20 cellular contexts compared by ENCODE assay signal in genomic region chr2:174786066-174786725, GRCh38. TPM values are rescaled to one million over a fixed set of nuclear protein-coding genes. Genes with fewer than 3 reads are reported as not detected.
A peak's percentile ranks its signal among the peaks of the same experiment; 100 is the strongest.
DNase-seq lines count a peak whose midpoint lies in the region; ATAC-seq, FAIRE-seq and TF ChIP-seq lines count a peak whose summit lies in the region.
"Had no signal": no experiment of that assay in that cellular context is flagged by ENCODE, and none has a peak within 500 bp of the region (broad histone marks: within the 10 kb centered on the region; RNA-seq: fewer than 3 reads in every experiment).

No MANE protein-coding gene starts in this region.

- no peaks in the 10 kb centered on the region for H3K27me3 ChIP-seq in HUES64 (ENCODE audit: insufficient read depth, low read length)
- no peaks in the 10 kb centered on the region for H3K27me3 ChIP-seq in mammary epithelial cell (ENCODE audit: insufficient read depth, low read length)
- H3K27me3 ChIP-seq in neural progenitor cell: no peaks in the 10 kb centered on the region
- peaks cover 2 to 24% of the 10 kb centered on the region in 2 experiments; a peak in 4 of 5 replicates for H3K27me3 ChIP-seq in HepG2 (ENCODE audit: control insufficient read depth in 1 of 2, insufficient read depth in 2 of 2, low read length in 2 of 2)
- H3K27me3 ChIP-seq: left lung had no signal

- H4K20me1 ChIP-seq in mammary epithelial cell (ENCODE audit: insufficient read depth, low read length) (no peaks in the 10 kb centered on the region), neural progenitor cell (ENCODE audit: low read depth) (no peaks in the 10 kb centered on the region), HepG2 (ENCODE audit: insufficient read depth, low read length) (no peaks in the 10 kb centered on the region)

- H3K9ac ChIP-seq in HUES64 (ENCODE audit: low read depth, low read length) (no peak overlapping the region), mammary epithelial cell (ENCODE audit: insufficient read depth, low read length) (no peak overlapping the region), neural progenitor cell (no peak overlapping the region), HepG2 (ENCODE audit: insufficient read depth, low read depth, low read length) (no peak overlapping the region)

- H2AFZ ChIP-seq in mammary epithelial cell (ENCODE audit: low read depth, low read length) (peak overlapping the region; percentile 32), neural progenitor cell (replicated peaks) (no peak overlapping the region), HepG2 (ENCODE audit: low read length) (no peak overlapping the region)

- no peak for ATAC-seq in HepG2
- ATAC-seq: left lung, T-helper 17 cell had no signal

- H3K4me1 ChIP-seq in HUES64 (ENCODE audit: insufficient read depth, low read length): peaks cover 39% of the 10 kb centered on the region
- no peaks in the 10 kb centered on the region for H3K4me1 ChIP-seq in mammary epithelial cell (ENCODE audit: insufficient read depth, low read length)
- H3K4me1 ChIP-seq in neural progenitor cell: peaks cover 23% of the 10 kb centered on the region
- H3K4me1 ChIP-seq in HepG2 (ENCODE audit: insufficient read depth, low read length): no peaks in the 10 kb centered on the region
- H3K4me1 ChIP-seq: left lung had no signal

- peaks cover 7% of the 10 kb centered on the region for H3K9me3 Mint-ChIP-seq in neural progenitor cell
- H3K9me3 Mint-ChIP-seq: activated CD4-positive, alpha-beta memory T cell treated with anti-CD3 and anti-CD28 coated beads for 36 hours had no signal

- H3K4me3 Mint-ChIP-seq in neural progenitor cell: no peak overlapping the region
- H3K4me3 Mint-ChIP-seq: activated CD4-positive, alpha-beta memory T cell treated with anti-CD3 and anti-CD28 coated beads for 36 hours; B cell; T-helper 17 cell had no signal

- no peaks in the 10 kb centered on the region for H3K79me2 ChIP-seq in mammary epithelial cell (ENCODE audit: insufficient read depth, low read length)
- no peaks in the 10 kb centered on the region for H3K79me2 ChIP-seq in neural progenitor cell (ENCODE audit: low read depth)
- H3K79me2 ChIP-seq in HepG2 (ENCODE audit: insufficient read depth, low read length): no peaks in the 10 kb centered on the region

- in situ Hi-C loops in mammary epithelial cell (cut with MboI; ENCODE audit: low sequenced_read_pairs in 2 of 2): no loop called here
- in situ Hi-C loops in HepG2 (cut with HindIII; ENCODE audit: extremely low pct_ligation_motif_present, low pct_unique_long_range_greater_than_20kb): no loop called here

- H3F3A ChIP-seq in neural progenitor cell (ENCODE audit: low read depth): peaks cover 31% of the 10 kb centered on the region

- H3K4me2 ChIP-seq in mammary epithelial cell (ENCODE audit: insufficient read depth, low read depth, low read length) (no peak overlapping the region), neural progenitor cell (no peak overlapping the region), HepG2 (ENCODE audit: low read depth, low read length) (no peak overlapping the region)

- DNase-seq in mammary epithelial cell: peak; percentile 23
- DNase-seq in fibroblast of the conjunctiva (ENCODE audit: low read depth): peak; percentile 30
- DNase-seq in NCI-H1092 treated with DMSO at 0.1 percent for 48 hours (lab: John Stamatoyannopoulos, UW): no peak
- no peak for DNase-seq in neural progenitor cell (ENCODE audit: low spot score)
- no peak for DNase-seq in HepG2 (ENCODE audit: low spot score)
- DNase-seq: activated CD4-positive, alpha-beta memory T cell treated with anti-CD3 and anti-CD28 coated beads for 36 hours; activated naive CD4-positive, alpha-beta T cell; aorta; left lung; NCI-H1105 treated with DMSO at 0.1 percent for 48 hours; NCI-H2107; NCI-H524; SHP77 treated with DMSO at 0.1 percent for 48 hours; T-helper 17 cell; tibial artery had no signal

- no peak for TF ChIP-seq CTCF in mammary epithelial cell (conservative IDR thresholded peaks at IDR 0.05 in 1 of 2, IDR thresholded peaks at IDR 0.05 in 1 of 2; ENCODE audit: extremely low read depth in 1 of 2, insufficient read depth in 1 of 2, low read depth in 1 of 2, low read length in 2 of 2)
- TF ChIP-seq CTCF in neural progenitor cell (IDR thresholded peaks at IDR 0.05): no peak
- TF ChIP-seq CTCF in HepG2 (CRISPR knock-in tag; IDR thresholded peaks at IDR 0.05): no peak

- H3K36me3 Mint-ChIP-seq in neural progenitor cell: peaks cover 4% of the 10 kb centered on the region
- H3K36me3 Mint-ChIP-seq: activated CD4-positive, alpha-beta memory T cell treated with anti-CD3 and anti-CD28 coated beads for 36 hours had no signal

- CTCF ChIA-PET in mammary epithelial cell (lab: Charles Lee; ENCODE audit: low non-redundant PET): no interaction called here
- CTCF ChIA-PET in HepG2 (lab: Yijun Ruan, JAX; ENCODE audit: low intra/inter-chr PET ratio, low total read pairs): no interaction called here

- BruUV-seq in mammary epithelial cell (replicated peaks; lab: Mats Ljungman, UMichigan) (no TSS peak), HepG2 (replicated peaks; lab: Mats Ljungman, UMichigan) (no TSS peak)

- no peaks in the 10 kb centered on the region for H3K36me3 ChIP-seq in HUES64 (ENCODE audit: insufficient read depth, low read length)
- H3K36me3 ChIP-seq in mammary epithelial cell (ENCODE audit: insufficient read depth, low read length): no peaks in the 10 kb centered on the region
- H3K36me3 ChIP-seq in neural progenitor cell: no peaks in the 10 kb centered on the region
- no peaks in the 10 kb centered on the region for H3K36me3 ChIP-seq in HepG2 (replicated peaks in 1 of 2; ENCODE audit: control insufficient read depth in 1 of 2, insufficient read depth in 2 of 2, low read length in 2 of 2)
- H3K36me3 ChIP-seq: left lung, tibial artery had no signal

- FAIRE-seq in HepG2 (lab: Jason Lieb, UNC): no peak
- FAIRE-seq: colon had no signal

- H3K9me3 ChIP-seq in HUES64 (ENCODE audit: insufficient read depth, low read depth, low read length) (no peaks in the 10 kb centered on the region), mammary epithelial cell (replicated peaks; ENCODE audit: insufficient read depth, low read length) (no peaks in the 10 kb centered on the region), neural progenitor cell (ENCODE audit: low read depth) (no peaks in the 10 kb centered on the region), HepG2 (ENCODE audit: low read length) (no peaks in the 10 kb centered on the region)
- H3K9me3 ChIP-seq: left lung, tibial artery had no signal

- peaks cover 35% of the 10 kb centered on the region for H3K4me1 Mint-ChIP-seq in neural progenitor cell
- H3K4me1 Mint-ChIP-seq: B cell had no signal

- WGBS in HUES64: 98% methylated on average over 8 of the region's 8 CpGs
- 36% methylated on average over 8 of the region's 8 CpGs for WGBS in mammary epithelial cell (ENCODE audit: low coverage, missing lambda C conversion rate)
- 14% methylated on average over 8 of the region's 8 CpGs for WGBS in HepG2 (ENCODE audit: low lambda C conversion rate)

- H3K4me3 ChIP-seq in HUES64 (ENCODE audit: low read length) (no peak overlapping the region), mammary epithelial cell (replicated peaks in 1 of 3; ENCODE audit: insufficient read depth in 1 of 3, low read depth in 2 of 3, low read length in 3 of 3) (no peak overlapping the region), neural progenitor cell (no peak overlapping the region), HepG2 (replicated peaks in 1 of 3; ENCODE audit: insufficient read depth in 1 of 3, low read depth in 2 of 3, low read length in 3 of 3) (no peak overlapping the region)
- H3K4me3 ChIP-seq: left lung, tibial artery had no signal

- dilution Hi-C loops in mammary epithelial cell (cut with HindIII; ENCODE audit: low sequenced_read_pairs): no loop called here

- no peak for TF ChIP-seq RAD21 in HepG2 (CRISPR knock-in tag; IDR thresholded peaks at IDR 0.05)

- peak overlapping the region; percentile 92; the same call in 1 of the 2 replicates for H3K27ac ChIP-seq in HUES64 (ENCODE audit: low read depth, low read length)
- H3K27ac ChIP-seq in mammary epithelial cell (ENCODE audit: insufficient read depth, low read depth, low read length): no peak overlapping the region
- peak overlapping the region; percentile 38 for H3K27ac ChIP-seq in temporal lobe (ENCODE audit: low read depth, low read length)
- no peak overlapping the region for H3K27ac ChIP-seq in neural progenitor cell
- no peak overlapping the region for H3K27ac ChIP-seq in HepG2 (ENCODE audit: extremely low read length, insufficient read depth, low read length)
- H3K27ac ChIP-seq: left lung, tibial artery had no signal

- intact Hi-C loops in mammary epithelial cell (cut with micrococcal nuclease) (no loop called here), HepG2 (cut with micrococcal nuclease; ENCODE audit: unreplicated experiment) (no loop called here)

- no peak for TF ChIP-seq POLR2A in HepG2 (IDR thresholded peaks at IDR 0.05; ENCODE audit: insufficient read depth in 1 of 2, low read depth in 2 of 2, low read length in 2 of 2)

- peaks cover 7% of the 10 kb centered on the region for H3K27me3 Mint-ChIP-seq in neural progenitor cell (ENCODE audit: insufficient read depth, low read depth)
- H3K27me3 Mint-ChIP-seq: activated CD4-positive, alpha-beta memory T cell treated with anti-CD3 and anti-CD28 coated beads for 36 hours; T-helper 17 cell had no signal

- no peak for TF ChIP-seq EP300 in HepG2 (IDR thresholded peaks at IDR 0.05; ENCODE audit: low read depth in 2 of 2, low read length in 2 of 2)
- TF ChIP-seq EP300 in HepG2 (CRISPR knock-in tag; IDR thresholded peaks at IDR 0.05; ENCODE audit: borderline replicate concordance): no peak

- POLR2A ChIA-PET in HepG2 (lab: Yijun Ruan, JAX): no interaction called here

- no peak overlapping the region for H3K27ac Mint-ChIP-seq in neural progenitor cell
- H3K27ac Mint-ChIP-seq: activated CD4-positive, alpha-beta memory T cell treated with anti-CD3 and anti-CD28 coated beads for 36 hours; B cell had no signal

RNA-seq across cellular contexts. Expression of gene CHRNA1, which starts 21.9 kb away (rescaled TPM):
- polyA plus RNA-seq in HUES64 (2013, experiment 1 of 2): not detected
- 0.19 TPM for polyA plus RNA-seq in HUES64 (2013, experiment 2 of 2)
- total RNA-seq in mammary epithelial cell (not detected), temporal lobe (not detected), neural progenitor cell (ENCODE audit: low replicate concordance) (0.11 TPM in 1 of 2 replicates, not detected in the other), HepG2 (2016; rRNA removed; fragmentation: Illumina TruSeq; extraction: Trizol) (not detected in 2 replicates)
- polyA plus RNA-seq in mammary epithelial cell (not detected), HepG2 (2011; rRNA removed) (not detected in 2 replicates)
- not detected for polyA minus RNA-seq in mammary epithelial cell
- not detected in 2 replicates for total RNA-seq in HepG2 (2016; cell fraction: cytosol; rRNA removed; fragmentation: Illumina TruSeq; extraction: Trizol; ENCODE audit: low read depth)
- not detected in 2 replicates for total RNA-seq in HepG2 (2016; cell fraction: insoluble cytoplasmic fraction; rRNA removed; fragmentation: Illumina TruSeq; extraction: Trizol)
- not detected in 2 replicates for total RNA-seq in HepG2 (2016; cell fraction: membrane; rRNA removed; fragmentation: Illumina TruSeq; extraction: Trizol)
- total RNA-seq in HepG2 (2016; cell fraction: nucleus; rRNA removed; fragmentation: Illumina TruSeq; extraction: Trizol): not detected in 2 replicates
- not detected in 2 replicates for polyA plus RNA-seq in HepG2 (2011; cell fraction: cytosol; rRNA removed)
- not detected in 2 replicates for polyA plus RNA-seq in HepG2 (2011; cell fraction: nucleus; rRNA removed)
- polyA plus RNA-seq in HepG2 (2012): not detected in 2 replicates
- polyA plus RNA-seq in HepG2 (2016; cell fraction: cytosol; fragmentation: Illumina TruSeq; extraction: Trizol; ENCODE audit: low read depth): not detected in 2 replicates
- not detected in 2 replicates for polyA plus RNA-seq in HepG2 (2016; cell fraction: insoluble cytoplasmic fraction; fragmentation: Illumina TruSeq; extraction: Trizol; ENCODE audit: low read depth)
- not detected in 2 replicates for polyA plus RNA-seq in HepG2 (2016; cell fraction: membrane; fragmentation: Illumina TruSeq; extraction: Trizol; ENCODE audit: low read depth)
- not detected in 2 replicates for polyA plus RNA-seq in HepG2 (2016; cell fraction: nucleus; fragmentation: Illumina TruSeq; extraction: Trizol; ENCODE audit: insufficient read depth, low read depth)
- polyA minus RNA-seq in HepG2 (2011; rRNA and poly(A)+ RNA removed; ENCODE audit: low replicate concordance): not detected in 2 replicates
- not detected in 2 replicates for polyA minus RNA-seq in HepG2 (2011; cell fraction: cytosol; rRNA and poly(A)+ RNA removed)
- polyA minus RNA-seq in HepG2 (2011; cell fraction: nucleus; rRNA and poly(A)+ RNA removed): not detected in 2 replicates
- total RNA-seq: activated CD4-positive, alpha-beta memory T cell treated with anti-CD3 and anti-CD28 coated beads for 36 hours; aorta; Daoy; left lung had no signal

Comparison
In these comparisons a context has a peak if more than half of its experiments do, and no peak if none do; other contexts are left out.
1. H3K27ac ChIP-seq: peak in HUES64 (single experiment) and temporal lobe (single experiment); none in mammary epithelial cell (single experiment), neural progenitor cell (single experiment) and HepG2 (single experiment).
2. DNase-seq: peak in mammary epithelial cell (single experiment) and fibroblast of the conjunctiva (single experiment); none in NCI-H1092 treated with DMSO at 0.1 percent for 48 hours (single experiment), neural progenitor cell (single experiment) and HepG2 (single experiment).